In genomic region chr19:16449330-16449961, GRCh38 we compare ENCODE assay signal across 9 cellular contexts. TPM values are rescaled to one million over a fixed set of nuclear protein-coding genes. Genes with fewer than 3 reads are reported as not detected.
DNase-seq lines count a peak whose midpoint lies in the region; ATAC-seq, FAIRE-seq and TF ChIP-seq lines count a peak whose summit lies in the region.
"Had no signal": no experiment of that assay in that cellular context is flagged by ENCODE, and none has a peak within 500 bp of the region (broad histone marks: within the 10 kb centered on the region; RNA-seq: fewer than 3 reads in every experiment).

No MANE protein-coding gene starts in this region.

- H3K9ac ChIP-seq in KMS-11, result no peak overlapping the region

- H3K4me3 ChIP-seq in KMS-11 (IDR thresholded peaks at IDR 0.05; ENCODE audit: insufficient read depth, low read depth, low read length) (no peak overlapping the region), cardiac fibroblast (replicated peaks in 1 of 2; ENCODE audit: low read depth in 2 of 2, low read length in 2 of 2) (no peak overlapping the region), prostate gland (no peak overlapping the region)

- CTCF ChIA-PET in CD4-positive, alpha-beta T cell (lab: Charles Lee), result no interaction called here

- peak overlapping the region; percentile 63 for H3K27ac Mint-ChIP-seq in CD4-positive, alpha-beta T cell

- peaks cover 49% of the 10 kb centered on the region for H3K4me1 ChIP-seq in KMS-11 (ENCODE audit: low read depth, poor library complexity, severe bottlenecking)
- no peaks in the 10 kb centered on the region for H3K4me1 ChIP-seq in prostate gland (replicated peaks)

- H3K4me3 Mint-ChIP-seq in CD4-positive, alpha-beta T cell, result peak overlapping the region; percentile 18

- POLR2A ChIA-PET in CD4-positive, alpha-beta T cell (lab: Charles Lee), result interaction anchor here (0.6 kb wide), 1 partner anchor 183 kb away, joined by 3 read pairs; no protein-coding TSS in a partner anchor

- intact Hi-C loops in CD4-positive, alpha-beta T cell (cut with DNase I, micrococcal nuclease), result no loop called here
- intact Hi-C loops in prostate gland (cut with DNase I), result no loop called here

- peak; percentile 86 for ATAC-seq in CD4-positive, alpha-beta T cell (ENCODE audit: poor library complexity)
- no peak for ATAC-seq in HG03025 (IDR thresholded peaks at IDR 0.05; ENCODE audit: low FRiP score, unreplicated experiment)

- H3K27ac ChIP-seq in CD4-positive, alpha-beta T cell (ENCODE audit: low read depth, low read length), result no peak overlapping the region
- H3K27ac ChIP-seq in KMS-11 (peak overlapping the region; percentile 9; the same call in 1 of the 2 replicates), prostate gland (no peak overlapping the region)

- H2AFZ ChIP-seq in KMS-11 (ENCODE audit: low read depth), result no peak overlapping the region

- H3K36me3 ChIP-seq in KMS-11 (ENCODE audit: insufficient read depth), result no peaks in the 10 kb centered on the region
- no peaks in the 10 kb centered on the region for H3K36me3 ChIP-seq in prostate gland

- H3K4me1 Mint-ChIP-seq in CD4-positive, alpha-beta T cell (ENCODE audit: low read depth), result peaks cover 54% of the 10 kb centered on the region

- no peak for TF ChIP-seq CTCF in CD4-positive, alpha-beta T cell (IDR thresholded peaks at IDR 0.05)
- TF ChIP-seq CTCF in KMS-11 (conservative IDR thresholded peaks at IDR 0.05; ENCODE audit: low read depth, low read length) (no peak), cardiac fibroblast (IDR thresholded peaks at IDR 0.05; ENCODE audit: low read depth, low read length) (no peak), prostate gland (IDR thresholded peaks at IDR 0.05) (no peak)

- H3K9me3 Mint-ChIP-seq in CD4-positive, alpha-beta T cell, result no peaks in the 10 kb centered on the region

- 85% methylated on average over 6 of the region's 6 CpGs for WGBS in prostate gland

- no peak for DNase-seq in CD4-positive, alpha-beta T cell
- DNase-seq in GM19239 (ENCODE audit: insufficient read length, low spot score) (no peak), cardiac fibroblast (ENCODE audit: low read depth in 2 of 2) (peak; percentile 24 to 57), NCI-H2227 treated with DMSO at 0.1 percent for 48 hours (lab: John Stamatoyannopoulos, UW) (no peak), NCI-H1694 treated with DMSO at 0.1 percent for 48 hours (lab: John Stamatoyannopoulos, UW) (no peak), prostate gland (ENCODE audit: low spot score) (no peak)

- no peaks in the 10 kb centered on the region for H3K27me3 ChIP-seq in CD4-positive, alpha-beta T cell (ENCODE audit: control insufficient read depth, insufficient read depth, low read length)
- H3K27me3 ChIP-seq in KMS-11 (ENCODE audit: insufficient read depth, low read depth) (no peaks in the 10 kb centered on the region), prostate gland (replicated peaks; ENCODE audit: insufficient read depth) (no peaks in the 10 kb centered on the region)

- no peaks in the 10 kb centered on the region for H3K9me3 ChIP-seq in CD4-positive, alpha-beta T cell (ENCODE audit: control insufficient read depth, low read length)
- H3K9me3 ChIP-seq in prostate gland, result no peaks in the 10 kb centered on the region

- peaks cover 17% of the 10 kb centered on the region for H3K36me3 Mint-ChIP-seq in CD4-positive, alpha-beta T cell (ENCODE audit: low read depth)

- no peak for TF ChIP-seq POLR2A in prostate gland (IDR thresholded peaks at IDR 0.05)

- FAIRE-seq in GM19239 (lab: Jason Lieb, UNC), result peak; percentile 87

- peaks cover 4% of the 10 kb centered on the region; the same call in 1 of the 2 replicates for H4K20me1 ChIP-seq in KMS-11 (ENCODE audit: insufficient read depth)

- H3K79me2 ChIP-seq in KMS-11 (ENCODE audit: insufficient read depth, low read depth), result peaks cover 67% of the 10 kb centered on the region

- H3K27me3 Mint-ChIP-seq in CD4-positive, alpha-beta T cell, result no peaks in the 10 kb centered on the region

- H3K4me2 ChIP-seq in KMS-11, result no peak overlapping the region; the same call in 1 of the 2 replicates

RNA-seq across cellular contexts. Expression of gene EPS15L1, which starts 22.3 kb away (rescaled TPM):
- total RNA-seq in CD4-positive, alpha-beta T cell, result 10 to 100 TPM; 24.6 to 26.5 TPM
- 10 to 100 TPM; 18.4 to 30.4 TPM for total RNA-seq in prostate gland

RNA-seq across cellular contexts. Expression of gene CALR3, which starts 46.5 kb away (rescaled TPM):
- not detected for total RNA-seq in CD4-positive, alpha-beta T cell
- 10 to 100 TPM in 1 of 2 donors, under 1 TPM in 1; 0.91 to 10.1 TPM for total RNA-seq in prostate gland
- total RNA-seq: pulmonary artery endothelial cell had no signal

RNA-seq across cellular contexts. Expression of gene C19orf44, which starts 46.7 kb away (rescaled TPM):
- 1 to 10 TPM in 1 of 2 experiments, under 1 TPM in 1; 0.78 to 1.0 TPM for total RNA-seq in CD4-positive, alpha-beta T cell
- 10 to 100 TPM in 1 of 2 donors, 1 to 10 TPM in 1; 8.0 to 13.7 TPM for total RNA-seq in prostate gland

Comparison
In these comparisons a context has a peak if more than half of its experiments do, and no peak if none do; other contexts are left out.
1. DNase-seq: peak in cardiac fibroblast (2 of 2); none in CD4-positive, alpha-beta T cell (0 of 10), GM19239 (single experiment), NCI-H2227 treated with DMSO at 0.1 percent for 48 hours (single experiment), NCI-H1694 treated with DMSO at 0.1 percent for 48 hours (single experiment) and prostate gland (single experiment).
2. RNA of gene C19orf44, which starts 46.7 kb away (total RNA-seq): 8.0 to 13.7 TPM in prostate gland; 0.78 to 1.0 TPM in CD4-positive, alpha-beta T cell; every median in the first group is over 4 times any median in the second.